ENCODE assay signal across 1 cellular context in genomic region chr5:88786217-88786560, GRCh38.
TF ChIP-seq lines count a peak whose summit lies in the region.

No MANE protein-coding gene starts in this region.

TF ChIP-seq in WTC11, 78 proteins besides CTCF, POLR2A, EP300 and RAD21 (continued from another document):
- TF ChIP-seq, protein P1, sequence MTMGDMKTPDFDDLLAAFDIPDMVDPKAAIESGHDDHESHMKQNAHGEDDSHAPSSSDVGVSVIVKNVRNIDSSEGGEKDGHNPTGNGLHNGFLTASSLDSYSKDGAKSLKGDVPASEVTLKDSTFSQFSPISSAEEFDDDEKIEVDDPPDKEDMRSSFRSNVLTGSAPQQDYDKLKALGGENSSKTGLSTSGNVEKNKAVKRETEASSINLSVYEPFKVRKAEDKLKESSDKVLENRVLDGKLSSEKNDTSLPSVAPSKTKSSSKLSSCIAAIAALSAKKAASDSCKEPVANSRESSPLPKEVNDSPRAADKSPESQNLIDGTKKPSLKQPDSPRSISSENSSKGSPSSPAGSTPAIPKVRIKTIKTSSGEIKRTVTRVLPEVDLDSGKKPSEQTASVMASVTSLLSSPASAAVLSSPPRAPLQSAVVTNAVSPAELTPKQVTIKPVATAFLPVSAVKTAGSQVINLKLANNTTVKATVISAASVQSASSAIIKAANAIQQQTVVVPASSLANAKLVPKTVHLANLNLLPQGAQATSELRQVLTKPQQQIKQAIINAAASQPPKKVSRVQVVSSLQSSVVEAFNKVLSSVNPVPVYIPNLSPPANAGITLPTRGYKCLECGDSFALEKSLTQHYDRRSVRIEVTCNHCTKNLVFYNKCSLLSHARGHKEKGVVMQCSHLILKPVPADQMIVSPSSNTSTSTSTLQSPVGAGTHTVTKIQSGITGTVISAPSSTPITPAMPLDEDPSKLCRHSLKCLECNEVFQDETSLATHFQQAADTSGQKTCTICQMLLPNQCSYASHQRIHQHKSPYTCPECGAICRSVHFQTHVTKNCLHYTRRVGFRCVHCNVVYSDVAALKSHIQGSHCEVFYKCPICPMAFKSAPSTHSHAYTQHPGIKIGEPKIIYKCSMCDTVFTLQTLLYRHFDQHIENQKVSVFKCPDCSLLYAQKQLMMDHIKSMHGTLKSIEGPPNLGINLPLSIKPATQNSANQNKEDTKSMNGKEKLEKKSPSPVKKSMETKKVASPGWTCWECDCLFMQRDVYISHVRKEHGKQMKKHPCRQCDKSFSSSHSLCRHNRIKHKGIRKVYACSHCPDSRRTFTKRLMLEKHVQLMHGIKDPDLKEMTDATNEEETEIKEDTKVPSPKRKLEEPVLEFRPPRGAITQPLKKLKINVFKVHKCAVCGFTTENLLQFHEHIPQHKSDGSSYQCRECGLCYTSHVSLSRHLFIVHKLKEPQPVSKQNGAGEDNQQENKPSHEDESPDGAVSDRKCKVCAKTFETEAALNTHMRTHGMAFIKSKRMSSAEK (CRISPR knock-in tag; IDR thresholded peaks at IDR 0.05; ENCODE audit: borderline replicate concordance), result no peak
- TF ChIP-seq NFYB (CRISPR knock-in tag; conservative IDR thresholded peaks at IDR 0.05; ENCODE audit: low read depth) (no peak), FOXK1 (CRISPR knock-in tag; IDR thresholded peaks at IDR 0.05) (no peak)
